In genomic region chr20:53605401-53605800, GRCh38 we compare ENCODE assay signal across 6 cellular contexts. TPM values are rescaled to one million over a fixed set of nuclear protein-coding genes. Genes with fewer than 3 reads are reported as not detected.
DNase-seq lines count a peak whose midpoint lies in the region; ATAC-seq, FAIRE-seq and TF ChIP-seq lines count a peak whose summit lies in the region.
"Not testable (repeated sequence)": the region's sequence is repeated elsewhere in the genome, so short reads cannot be mapped to it uniquely, and the experiment has no call there.

No MANE protein-coding gene starts in this region.

- not testable (repeated sequence) for H2AFZ ChIP-seq in K562 (ENCODE audit: low read depth, low read length)

- DNase-seq in Panc1 (ENCODE audit: low read depth, low spot score); activated CD4-positive, alpha-beta T cell treated with anti-CD3 and anti-CD28 coated beads, Interleukin-2, amount 10 ng/mL, durations not matched to agents 7 days and 5 days; K562 (ENCODE audit: extremely low read depth in 1 of 4, low spot score in 3 of 4); naive thymus-derived CD8-positive, alpha-beta T cell: not testable (repeated sequence)
- peak; percentile 14 for DNase-seq in endodermal cell
- DNase-seq in stomach, result peak; percentile 3

- peak overlapping the region; percentile 36 for H3K27ac Mint-ChIP-seq in activated CD4-positive, alpha-beta T cell treated with anti-CD3 and anti-CD28 coated beads, Interleukin-2, amount 10 ng/mL, durations not matched to agents 7 days and 5 days
- not testable (repeated sequence) for H3K27ac Mint-ChIP-seq in endodermal cell
- peak overlapping the region in 6 of 10 donors; percentile 20 to 70 (median 44) for H3K27ac Mint-ChIP-seq in naive thymus-derived CD8-positive, alpha-beta T cell

- not testable (repeated sequence) for H3K9me3 Mint-ChIP-seq in activated CD4-positive, alpha-beta T cell treated with anti-CD3 and anti-CD28 coated beads, Interleukin-2, amount 10 ng/mL, durations not matched to agents 7 days and 5 days; endodermal cell; naive thymus-derived CD8-positive, alpha-beta T cell

- H3K4me2 ChIP-seq in K562 (ENCODE audit: insufficient read depth, low read length), result not testable (repeated sequence)

- peaks cover 37% of the 10 kb centered on the region for H3K4me1 ChIP-seq in Panc1 (ENCODE audit: control insufficient read depth, insufficient read depth, low read length)
- peaks cover 16 to 25% of the 10 kb centered on the region in 2 experiments for H3K4me1 ChIP-seq in K562 (replicated peaks in 1 of 2; ENCODE audit: control insufficient read depth in 2 of 2, insufficient read depth in 2 of 2, low read length in 2 of 2)
- H3K4me1 ChIP-seq in endodermal cell (ENCODE audit: control insufficient read depth, insufficient read depth, low read length), result not testable (repeated sequence)
- H3K4me1 ChIP-seq in stomach, result peaks cover 4 to 38% (median 18%) of the 10 kb centered on the region in 4 donors

- peak overlapping the region; percentile 95; the same call in 1 of the 2 replicates for H3K27ac ChIP-seq in Panc1 (ENCODE audit: low read length)
- not testable (repeated sequence) for H3K27ac ChIP-seq in K562 (ENCODE audit: extremely low read depth, low read depth, low read length); endodermal cell (ENCODE audit: low read depth, low read length); stomach

- peaks cover 37% of the 10 kb centered on the region for H3K36me3 Mint-ChIP-seq in activated CD4-positive, alpha-beta T cell treated with anti-CD3 and anti-CD28 coated beads, Interleukin-2, amount 10 ng/mL, durations not matched to agents 7 days and 5 days (ENCODE audit: low read depth)
- not testable (repeated sequence) for H3K36me3 Mint-ChIP-seq in endodermal cell (ENCODE audit: low read depth)
- H3K36me3 Mint-ChIP-seq in naive thymus-derived CD8-positive, alpha-beta T cell, result peaks cover 0 to 12% (median 0%) of the 10 kb centered on the region in 3 donors

- H3K9me3 ChIP-seq in Panc1 (ENCODE audit: control insufficient read depth, insufficient read depth, low read depth, low read length); K562 (replicated peaks; ENCODE audit: control insufficient read depth, insufficient read depth, low read depth, low read length); endodermal cell (ENCODE audit: control insufficient read depth, low read length); stomach: not testable (repeated sequence)

- WGBS in K562 (ENCODE audit: insufficient coverage, low coverage, missing lambda C conversion rate), result 98% methylated on average over 5 of the region's 5 CpGs
- WGBS in endodermal cell (ENCODE audit: insufficient coverage in 1 of 2, insufficient read length in 1 of 2), 2 experiments, result 99 to 100% methylated on average over 1 to 5 of the region's 5 CpGs
- 91 to 100% (median 98%) methylated on average over 5 of the region's 5 CpGs for WGBS in stomach, 5 donors

- not testable (repeated sequence) for H3K4me3 Mint-ChIP-seq in activated CD4-positive, alpha-beta T cell treated with anti-CD3 and anti-CD28 coated beads, Interleukin-2, amount 10 ng/mL, durations not matched to agents 7 days and 5 days; endodermal cell; naive thymus-derived CD8-positive, alpha-beta T cell

- not testable (repeated sequence) for TF ChIP-seq RAD21 in K562 (CRISPR knock-in tag; conservative IDR thresholded peaks at IDR 0.05 in 1 of 2, IDR thresholded peaks at IDR 0.05 in 1 of 2)

- H3K4me3 ChIP-seq in Panc1 (ENCODE audit: low read depth in 2 of 2, low read length in 2 of 2); endodermal cell (ENCODE audit: low read length); stomach: not testable (repeated sequence)
- H3K4me3 ChIP-seq in K562, result 0 out of 2 replicates have a peak overlapping the region, but pooled peaks have one; percentile 39

- H3K9ac ChIP-seq in K562 (ENCODE audit: insufficient read depth in 1 of 2, low read depth in 2 of 2, low read length in 2 of 2); endodermal cell (ENCODE audit: extremely low read depth, low read length, poor library complexity, severe bottlenecking): not testable (repeated sequence)

- H4K20me1 ChIP-seq in K562 (replicated peaks; ENCODE audit: control insufficient read depth, insufficient read depth, low read length), result not testable (repeated sequence)

- POLR2A ChIA-PET in Panc1 (lab: Charles Lee) (interaction anchor here (0.7 kb wide), 1 partner anchor 20 kb away, joined by 3 read pairs; no protein-coding TSS in a partner anchor), K562 (lab: Yijun Ruan, JAX) (interaction anchor here (1.2 kb wide), 1 partner anchor 17 kb away, joined by 3 read pairs; no protein-coding TSS in a partner anchor)
- POLR2A ChIA-PET in activated CD4-positive, alpha-beta T cell treated with anti-CD3 and anti-CD28 coated beads, Interleukin-2, amount 10 ng/mL, durations not matched to agents 7 days and 5 days (lab: Charles Lee), result not testable (repeated sequence)
- POLR2A ChIA-PET in naive thymus-derived CD8-positive, alpha-beta T cell (lab: Charles Lee), result interaction anchor here (2.1 kb wide), 1 partner anchor 11 kb away, joined by 9 read pairs; no protein-coding TSS in a partner anchor

- CTCF ChIA-PET in Panc1 (lab: Charles Lee), result not testable (repeated sequence)
- CTCF ChIA-PET in activated CD4-positive, alpha-beta T cell treated with anti-CD3 and anti-CD28 coated beads, Interleukin-2, amount 10 ng/mL, durations not matched to agents 7 days and 5 days (lab: Charles Lee), result interaction anchor here (1.6 kb wide), 1 partner anchor 10 kb away, joined by 4 read pairs; no protein-coding TSS in a partner anchor
- CTCF ChIA-PET in K562 (lab: Yijun Ruan, JAX; ENCODE audit: low intra/inter-chr PET ratio), result interaction anchor here (0.6 kb wide), 2 partner anchors 29 to 108 kb away, joined by 3 read pairs; no protein-coding TSS in a partner anchor

- ATAC-seq in Panc1; K562; naive thymus-derived CD8-positive, alpha-beta T cell: not testable (repeated sequence)

- H3K4me1 Mint-ChIP-seq in activated CD4-positive, alpha-beta T cell treated with anti-CD3 and anti-CD28 coated beads, Interleukin-2, amount 10 ng/mL, durations not matched to agents 7 days and 5 days, result peaks cover 49% of the 10 kb centered on the region
- H3K4me1 Mint-ChIP-seq in endodermal cell, result peaks cover 32% of the 10 kb centered on the region
- H3K4me1 Mint-ChIP-seq in naive thymus-derived CD8-positive, alpha-beta T cell, result peaks cover 19 to 53% (median 52%) of the 10 kb centered on the region in 4 donors

- H3K79me2 ChIP-seq in K562 (ENCODE audit: control insufficient read depth, insufficient read depth, low read length), result peaks cover 77% of the 10 kb centered on the region

- not testable (repeated sequence) for TF ChIP-seq POLR2A in K562 (conservative IDR thresholded peaks at IDR 0.05); stomach (IDR thresholded peaks at IDR 0.05)

- TF ChIP-seq EP300 in K562 (IDR thresholded peaks at IDR 0.05; ENCODE audit: low read length); stomach (IDR thresholded peaks at IDR 0.05): not testable (repeated sequence)

- in situ Hi-C loops in Panc1 (cut with HindIII; ENCODE audit: low pct_unique_long_range_greater_than_20kb, low sequenced_read_pairs); K562 (cut with MboI): not testable (repeated sequence)

- TF ChIP-seq CTCF in Panc1 (IDR thresholded peaks at IDR 0.05); K562 (IDR thresholded peaks at IDR 0.05 in 2 of 3, conservative IDR thresholded peaks at IDR 0.05 in 1 of 3; ENCODE audit: insufficient read depth in 2 of 3, low read depth in 1 of 3, low read length in 3 of 3); endodermal cell (conservative IDR thresholded peaks at IDR 0.05); stomach (IDR thresholded peaks at IDR 0.05): not testable (repeated sequence)

- not testable (repeated sequence) for BruUV-seq in Panc1 (replicated peaks; lab: Mats Ljungman, UMichigan); K562 (replicated peaks; lab: Mats Ljungman, UMichigan)

- intact Hi-C loops in Panc1 (cut with micrococcal nuclease; ENCODE audit: unreplicated experiment); stomach (cut with DNase I; ENCODE audit: low total_unique reads): not testable (repeated sequence)
- intact Hi-C loops in K562 (cut with micrococcal nuclease), result loop anchor here (5.0 kb wide), 2 partner anchors 37 to 52 kb away; no protein-coding TSS in a partner anchor

- not testable (repeated sequence) for FAIRE-seq in K562 (lab: Jason Lieb, UNC)

- H3K9me1 ChIP-seq in K562 (ENCODE audit: control insufficient read depth, insufficient read depth, low read length), result not testable (repeated sequence)

- H3K36me3 ChIP-seq in Panc1 (ENCODE audit: control insufficient read depth, insufficient read depth, low read length); K562 (ENCODE audit: control insufficient read depth, insufficient read depth, low read length); endodermal cell (ENCODE audit: control insufficient read depth, insufficient read depth, low read length); stomach: not testable (repeated sequence)

- not testable (repeated sequence) for H3K27me3 ChIP-seq in Panc1 (ENCODE audit: control insufficient read depth, insufficient read depth, low read length); K562 (ENCODE audit: control insufficient read depth in 2 of 2, insufficient read depth in 2 of 2, low read length in 2 of 2); endodermal cell (ENCODE audit: control insufficient read depth, insufficient read depth, low read length, poor library complexity, severe bottlenecking); stomach

- not testable (repeated sequence) for H3K27me3 Mint-ChIP-seq in activated CD4-positive, alpha-beta T cell treated with anti-CD3 and anti-CD28 coated beads, Interleukin-2, amount 10 ng/mL, durations not matched to agents 7 days and 5 days; endodermal cell (ENCODE audit: insufficient read depth); naive thymus-derived CD8-positive, alpha-beta T cell

RNA-seq across cellular contexts. Expression of gene ZNF217, which starts 11.8 kb away (rescaled TPM):
- 210 TPM for total RNA-seq in Panc1 (2021; ENCODE audit: unreplicated experiment)
- 80.1 TPM for polyA plus RNA-seq in Panc1 (2012; ENCODE audit: insufficient read length)
- total RNA-seq in activated CD4-positive, alpha-beta T cell treated with anti-CD3 and anti-CD28 coated beads, Interleukin-2, amount 10 ng/mL, durations not matched to agents 7 days and 5 days, result 10 to 100 TPM; 97.5 to 99.7 TPM
- total RNA-seq in K562 (2011; cell fraction: chromatin; rRNA removed; ENCODE audit: low replicate concordance), result 27.8 and 53.4 TPM in 2 replicates
- 21.3 and 24.7 TPM in 2 replicates for total RNA-seq in K562 (2011; cell fraction: nucleolus; rRNA removed)
- 26.2 and 28.5 TPM in 2 replicates for total RNA-seq in K562 (2011; cell fraction: nucleoplasm; rRNA removed)
- 16.8 and 17.7 TPM in 2 replicates for total RNA-seq in K562 (2014; rRNA removed)
- total RNA-seq in K562 (2014; rRNA removed; fragmentation: Illumina TruSeq; extraction: Trizol), result 23.4 and 25.0 TPM in 2 replicates
- 18.7 and 21.8 TPM in 2 replicates for total RNA-seq in K562 (2015; rRNA removed; fragmentation: Illumina TruSeq; extraction: Trizol)
- total RNA-seq in K562 (2021), result 39.7 and 41.8 TPM in 2 replicates
- 11.4 and 12.9 TPM in 2 replicates for polyA plus RNA-seq in K562 (2011; rRNA removed)
- polyA plus RNA-seq in K562 (2011; cell fraction: cytosol; rRNA removed), result 6.8 and 8.6 TPM in 2 replicates
- 19.8 and 24.3 TPM in 2 replicates for polyA plus RNA-seq in K562 (2011; cell fraction: nucleus; rRNA removed)
- 17.7 and 21.1 TPM in 2 replicates for polyA plus RNA-seq in K562 (2012)
- polyA plus RNA-seq in K562 (2014; fragmentation: Illumina TruSeq; extraction: Trizol), result 19.3 and 26.7 TPM in 2 replicates
- 1 to 10 TPM; 3.0 to 7.1 TPM for polyA plus RNA-seq in K562 (2014; fragmentation: Nextera tagmentation; extraction: Ambion mirVana)
- polyA plus RNA-seq in K562 (2014; rRNA removed), result 16.0 and 23.5 TPM in 2 replicates
- 36.2 and 44.6 TPM in 2 replicates for polyA minus RNA-seq in K562 (2011; rRNA and poly(A)+ RNA removed)
- 21.7 and 25.7 TPM in 2 replicates for polyA minus RNA-seq in K562 (2011; cell fraction: cytosol; rRNA and poly(A)+ RNA removed)
- 19.7 and 29.4 TPM in 2 replicates for polyA minus RNA-seq in K562 (2011; cell fraction: nucleus; rRNA and poly(A)+ RNA removed)
- 100 to 1,000 TPM; 100 to 123 TPM for total RNA-seq in endodermal cell
- 45.7 TPM for polyA plus RNA-seq in endodermal cell (2013, experiment 1 of 2)
- polyA plus RNA-seq in endodermal cell (2013, experiment 2 of 2), result 46.1 TPM
- 100 to 1,000 TPM; 100 to 101 TPM for total RNA-seq in naive thymus-derived CD8-positive, alpha-beta T cell
- polyA plus RNA-seq in naive thymus-derived CD8-positive, alpha-beta T cell, result 10 to 100 TPM; 21.5 to 34.2 (median 25.3) TPM
- total RNA-seq in stomach, result 10 to 100 TPM; 24.3 to 40.2 (median 31.7) TPM
- polyA plus RNA-seq in stomach, result 1 to 10 TPM; 6.3 to 9.6 (median 7.1) TPM
